Comparison of ENCODE assay signal across 17 cellular contexts in genomic region chrX:152638443-152638904, GRCh38. TPM values are rescaled to one million over a fixed set of nuclear protein-coding genes. Genes with fewer than 3 reads are reported as not detected.
A peak's percentile ranks its signal among the peaks of the same experiment; 100 is the strongest.
DNase-seq lines count a peak whose midpoint lies in the region; ATAC-seq and TF ChIP-seq lines count a peak whose summit lies in the region.
"Had no signal": no experiment of that assay in that cellular context is flagged by ENCODE, and none has a peak within 500 bp of the region (broad histone marks: within the 10 kb centered on the region; RNA-seq: fewer than 3 reads in every experiment).

No MANE protein-coding gene starts in this region.

- H3K27me3 ChIP-seq in HUES64 (ENCODE audit: insufficient read depth, low read length), result peaks cover 29% of the 10 kb centered on the region

- peak overlapping the region; percentile 61; the same call in 1 of the 2 replicates for H3K9ac ChIP-seq in HUES64 (ENCODE audit: low read depth, low read length)
- H3K9ac ChIP-seq: parathyroid adenoma had no signal

- peaks cover 19% of the 10 kb centered on the region for H3K4me1 ChIP-seq in HUES64 (ENCODE audit: insufficient read depth, low read length)
- H3K4me1 ChIP-seq: parathyroid adenoma had no signal

- H3K4me3 Mint-ChIP-seq in brain, result peak overlapping the region; percentile 12 to 79 (median 61)
- H3K4me3 Mint-ChIP-seq in nephron, result peak overlapping the region; percentile 47 to 60 (median 49)
- H3K4me3 Mint-ChIP-seq: activated naive CD8-positive, alpha-beta T cell; central memory CD8-positive, alpha-beta T cell had no signal

- 6% methylated on average over 23 of the region's 23 CpGs for WGBS in HUES64

- H3K36me3 Mint-ChIP-seq in brain (no peaks in the 10 kb centered on the region), nephron (ENCODE audit: low read depth) (no peaks in the 10 kb centered on the region)
- H3K36me3 Mint-ChIP-seq: activated naive CD8-positive, alpha-beta T cell had no signal

- peaks cover 14% of the 10 kb centered on the region for H3K27me3 Mint-ChIP-seq in brain
- peaks cover 23% of the 10 kb centered on the region for H3K27me3 Mint-ChIP-seq in nephron (ENCODE audit: low read depth)

- ATAC-seq in HG02571 (IDR thresholded peaks at IDR 0.05; ENCODE audit: unreplicated experiment) (no peak), HG02884 (IDR thresholded peaks at IDR 0.05; ENCODE audit: unreplicated experiment) (no peak)

- TF ChIP-seq CTCF in brain (conservative IDR thresholded peaks at IDR 0.05) (no peak), nephron (IDR thresholded peaks at IDR 0.05; ENCODE audit: unreplicated experiment in 3 of 3) (no peak)

- peak overlapping the region; percentile 64 for H3K4me3 ChIP-seq in HUES64 (ENCODE audit: low read length)

- H3K4me1 Mint-ChIP-seq in brain (peaks cover 17% of the 10 kb centered on the region), nephron (no peaks in the 10 kb centered on the region)
- H3K4me1 Mint-ChIP-seq: central memory CD8-positive, alpha-beta T cell had no signal

- no peaks in the 10 kb centered on the region; the same call in 1 of the 2 replicates for H3K36me3 ChIP-seq in HUES64 (ENCODE audit: insufficient read depth, low read length)
- H3K36me3 ChIP-seq: spleen had no signal

- peaks cover 0 to 8% (median 0%) of the 10 kb centered on the region in 5 experiments for H3K9me3 Mint-ChIP-seq in brain
- peaks cover 10% of the 10 kb centered on the region for H3K9me3 Mint-ChIP-seq in nephron
- H3K9me3 Mint-ChIP-seq: central memory CD8-positive, alpha-beta T cell had no signal

- H3K27ac Mint-ChIP-seq in brain, result peak overlapping the region in 1 of 5 experiments; percentile 49
- H3K27ac Mint-ChIP-seq in nephron, result no peak overlapping the region
- H3K27ac Mint-ChIP-seq: activated naive CD8-positive, alpha-beta T cell had no signal

- DNase-seq in COLO668 (lab: John Stamatoyannopoulos, UW; ENCODE audit: unreplicated experiment) (peak; percentile 61), NCI-H146 treated with DMSO at 0.1 percent for 48 hours (lab: John Stamatoyannopoulos, UW; ENCODE audit: unreplicated experiment) (no peak)
- DNase-seq in activated CD4-positive, alpha-beta T cell treated with anti-CD3 and anti-CD28 coated beads, Interleukin-2, amount 50 U/mL, for 1 hour, result no peak
- DNase-seq: activated CD4-positive, alpha-beta T cell treated with anti-CD3 and anti-CD28 coated beads for 48 hours; Calu3; foreskin fibroblast; GF-D8; spleen; stimulated activated naive CD4-positive, alpha-beta T cell had no signal

- H3K9me3 ChIP-seq in HUES64 (ENCODE audit: insufficient read depth, low read depth, low read length), result no peaks in the 10 kb centered on the region
- H3K9me3 ChIP-seq: spleen had no signal

- no peak overlapping the region for H3K27ac ChIP-seq in HUES64 (ENCODE audit: low read depth, low read length)
- H3K27ac ChIP-seq: parathyroid adenoma, spleen had no signal

RNA-seq across cellular contexts. Expression of gene GABRQ, which starts 0.8 kb away (rescaled TPM):
- polyA plus RNA-seq in HUES64 (2013, experiment 1 of 2), result 3.3 TPM
- 3.0 TPM for polyA plus RNA-seq in HUES64 (2013, experiment 2 of 2)
- polyA plus RNA-seq in brain (ENCODE audit: insufficient read depth, low read depth, low replicate concordance), result 2.1 TPM
